20 cellular contexts compared by ENCODE assay signal in genomic region chr2:12424219-12424618, GRCh38.
DNase-seq lines count a peak whose midpoint lies in the region; ATAC-seq and TF ChIP-seq lines count a peak whose summit lies in the region.
"Had no signal": no experiment of that assay in that cellular context is flagged by ENCODE, and none has a peak within 500 bp of the region (broad histone marks: within the 10 kb centered on the region; RNA-seq: fewer than 3 reads in every experiment).

No MANE protein-coding gene starts in this region.

- H3K9me3 Mint-ChIP-seq in activated naive CD4-positive, alpha-beta T cell treated with anti-CD3 and anti-CD28 coated beads, Interleukin-2, amount 10 ng/mL, durations not matched to agents 7 days and 5 days: no peaks in the 10 kb centered on the region
- H3K9me3 Mint-ChIP-seq: CD8-positive, alpha-beta memory T cell had no signal

- H3K27me3 ChIP-seq in left ventricle myocardium inferior (ENCODE audit: low read depth): no peaks in the 10 kb centered on the region
- H3K27me3 ChIP-seq: BLaER1 treated with 17β-estradiol and CSF1 and Interleukin-3, amounts not matched to agents 10 nM and 100 nM had no signal

- no peaks in the 10 kb centered on the region for H3K36me3 Mint-ChIP-seq in activated naive CD4-positive, alpha-beta T cell treated with anti-CD3 and anti-CD28 coated beads, Interleukin-2, amount 10 ng/mL, durations not matched to agents 7 days and 5 days
- H3K36me3 Mint-ChIP-seq: CD8-positive, alpha-beta memory T cell had no signal

- H3K27ac ChIP-seq in left ventricle myocardium inferior (replicated peaks): no peak overlapping the region
- H3K27ac ChIP-seq: BLaER1 treated with 17β-estradiol and CSF1 and Interleukin-3, amounts not matched to agents 10 nM and 100 nM had no signal

- H3K4me3 ChIP-seq in left ventricle myocardium inferior (no peak overlapping the region), fibroblast of mammary gland (ENCODE audit: control insufficient read depth, low read depth, low read length) (no peak overlapping the region)
- H3K4me3 ChIP-seq: BLaER1 treated with 17β-estradiol and CSF1 and Interleukin-3, amounts not matched to agents 10 nM and 100 nM had no signal

- no peaks in the 10 kb centered on the region for H3K9me3 ChIP-seq in left ventricle myocardium inferior (replicated peaks)
- H3K9me3 ChIP-seq: BLaER1 treated with 17β-estradiol and CSF1 and Interleukin-3, amounts not matched to agents 10 nM and 100 nM had no signal

- H3K4me1 Mint-ChIP-seq in activated naive CD4-positive, alpha-beta T cell treated with anti-CD3 and anti-CD28 coated beads, Interleukin-2, amount 10 ng/mL, durations not matched to agents 7 days and 5 days: peaks cover 23% of the 10 kb centered on the region

- H3K27ac Mint-ChIP-seq in activated naive CD4-positive, alpha-beta T cell treated with anti-CD3 and anti-CD28 coated beads, Interleukin-2, amount 10 ng/mL, durations not matched to agents 7 days and 5 days: no peak overlapping the region
- H3K27ac Mint-ChIP-seq: CD8-positive, alpha-beta memory T cell had no signal

- CTCF ChIA-PET in activated naive CD4-positive, alpha-beta T cell treated with anti-CD3 and anti-CD28 coated beads, Interleukin-2, amount 10 ng/mL, durations not matched to agents 7 days and 5 days (lab: Charles Lee): interaction anchor here (2.8 kb wide), 1 partner anchor 292 kb away, joined by 10 read pairs; the partner anchor contains the start of gene TRIB2

- H3K4me1 ChIP-seq in left ventricle myocardium inferior: peaks cover 5% of the 10 kb centered on the region

- H3K27me3 Mint-ChIP-seq in activated naive CD4-positive, alpha-beta T cell treated with anti-CD3 and anti-CD28 coated beads, Interleukin-2, amount 10 ng/mL, durations not matched to agents 7 days and 5 days: no peaks in the 10 kb centered on the region
- H3K27me3 Mint-ChIP-seq: CD8-positive, alpha-beta memory T cell had no signal

- no peaks in the 10 kb centered on the region for H3K36me3 ChIP-seq in left ventricle myocardium inferior
- H3K36me3 ChIP-seq: BLaER1 treated with 17β-estradiol and CSF1 and Interleukin-3, amounts not matched to agents 10 nM and 100 nM had no signal

- ATAC-seq in left ventricle myocardium superior: peak; percentile 40
- ATAC-seq in SK-N-SH treated with all-trans-retinoic acid at 6 μM for 48 hours: peak; percentile 24; the same call in 1 of the 3 replicates
- ATAC-seq in HG02759 (IDR thresholded peaks at IDR 0.05; ENCODE audit: unreplicated experiment): no peak
- ATAC-seq in HG02571 (IDR thresholded peaks at IDR 0.05; ENCODE audit: unreplicated experiment): no peak
- ATAC-seq: Panc1 had no signal

- intact Hi-C loops in left ventricle myocardium superior (cut with micrococcal nuclease): no loop called here
- intact Hi-C loops in left ventricle myocardium inferior (cut with micrococcal nuclease): no loop called here

- no peak for DNase-seq in left ventricle myocardium superior
- no peak for DNase-seq in left ventricle myocardium inferior
- DNase-seq in fibroblast of mammary gland (ENCODE audit: low read depth): peak; percentile 69
- DNase-seq in hepatic stellate cell (ENCODE audit: low spot score): no peak
- no peak for DNase-seq in activated naive CD4-positive, alpha-beta T cell treated with anti-CD3 and anti-CD28 coated beads, Interleukin-2, amount 10 ng/mL, durations not matched to agents 7 days and 5 days
- DNase-seq: CD8-positive, alpha-beta memory T cell; DND-41; GF-D8; MM.1S; NCI-H1105; NCI-H1694 treated with DMSO at 0.1 percent for 48 hours; NCI-H2107; NCI-H2227 treated with DMSO at 0.1 percent for 48 hours; NCI-H524; SIG-M5 had no signal

- TF ChIP-seq CTCF in left ventricle myocardium inferior (IDR thresholded peaks at IDR 0.05; ENCODE audit: borderline replicate concordance) (no peak), fibroblast of mammary gland (conservative IDR thresholded peaks at IDR 0.05; ENCODE audit: control insufficient read depth, insufficient read depth, low read depth, low read length) (no peak)

- no peak overlapping the region for H3K4me3 Mint-ChIP-seq in activated naive CD4-positive, alpha-beta T cell treated with anti-CD3 and anti-CD28 coated beads, Interleukin-2, amount 10 ng/mL, durations not matched to agents 7 days and 5 days
- H3K4me3 Mint-ChIP-seq: CD8-positive, alpha-beta memory T cell had no signal

TF ChIP-seq in SK-N-SH treated with all-trans-retinoic acid at 6 μM for 48 hours, 23 proteins besides CTCF, POLR2A, EP300 and RAD21:
- TF ChIP-seq ZFP30 (CRISPR knock-in tag; IDR thresholded peaks at IDR 0.05) (no peak), PPARA (CRISPR knock-in tag; IDR thresholded peaks at IDR 0.05; ENCODE audit: borderline replicate concordance) (no peak), ZNF70 (CRISPR knock-in tag; IDR thresholded peaks at IDR 0.05) (no peak), BACH2 (CRISPR knock-in tag; IDR thresholded peaks at IDR 0.05; ENCODE audit: borderline replicate concordance) (no peak), PATZ1 (CRISPR knock-in tag; IDR thresholded peaks at IDR 0.05; ENCODE audit: borderline replicate concordance) (no peak), CSRNP3 (CRISPR knock-in tag; IDR thresholded peaks at IDR 0.05) (no peak), ZC3H10 (CRISPR knock-in tag; IDR thresholded peaks at IDR 0.05) (no peak), ARNTL (CRISPR knock-in tag; IDR thresholded peaks at IDR 0.05; ENCODE audit: borderline replicate concordance, low read depth) (no peak), ZFP3 (CRISPR knock-in tag; IDR thresholded peaks at IDR 0.05) (no peak), OSR1 (CRISPR knock-in tag; IDR thresholded peaks at IDR 0.05) (no peak), ISL1 (CRISPR knock-in tag; IDR thresholded peaks at IDR 0.05) (no peak), CREB5 (CRISPR knock-in tag; IDR thresholded peaks at IDR 0.05; ENCODE audit: low read depth) (no peak), SNAI2 (CRISPR knock-in tag; IDR thresholded peaks at IDR 0.05) (no peak)
- TF ChIP-seq, protein P1, sequence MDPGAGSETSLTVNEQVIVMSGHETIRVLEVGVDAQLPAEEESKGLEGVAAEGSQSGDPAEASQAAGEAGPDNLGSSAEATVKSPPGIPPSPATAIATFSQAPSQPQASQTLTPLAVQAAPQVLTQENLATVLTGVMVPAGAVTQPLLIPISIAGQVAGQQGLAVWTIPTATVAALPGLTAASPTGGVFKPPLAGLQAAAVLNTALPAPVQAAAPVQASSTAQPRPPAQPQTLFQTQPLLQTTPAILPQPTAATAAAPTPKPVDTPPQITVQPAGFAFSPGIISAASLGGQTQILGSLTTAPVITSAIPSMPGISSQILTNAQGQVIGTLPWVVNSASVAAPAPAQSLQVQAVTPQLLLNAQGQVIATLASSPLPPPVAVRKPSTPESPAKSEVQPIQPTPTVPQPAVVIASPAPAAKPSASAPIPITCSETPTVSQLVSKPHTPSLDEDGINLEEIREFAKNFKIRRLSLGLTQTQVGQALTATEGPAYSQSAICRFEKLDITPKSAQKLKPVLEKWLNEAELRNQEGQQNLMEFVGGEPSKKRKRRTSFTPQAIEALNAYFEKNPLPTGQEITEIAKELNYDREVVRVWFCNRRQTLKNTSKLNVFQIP (CRISPR knock-in tag; IDR thresholded peaks at IDR 0.05; ENCODE audit: borderline replicate concordance, low read depth): no peak

Comparison
In these comparisons a context has a peak if more than half of its experiments do, and no peak if none do; other contexts are left out.
1. ATAC-seq: peak in left ventricle myocardium superior (single experiment) and SK-N-SH treated with all-trans-retinoic acid at 6 μM for 48 hours (single experiment); none in HG02759 (single experiment) and HG02571 (single experiment).